14 cellular contexts compared by ENCODE assay signal in the genomic region with DNA sequence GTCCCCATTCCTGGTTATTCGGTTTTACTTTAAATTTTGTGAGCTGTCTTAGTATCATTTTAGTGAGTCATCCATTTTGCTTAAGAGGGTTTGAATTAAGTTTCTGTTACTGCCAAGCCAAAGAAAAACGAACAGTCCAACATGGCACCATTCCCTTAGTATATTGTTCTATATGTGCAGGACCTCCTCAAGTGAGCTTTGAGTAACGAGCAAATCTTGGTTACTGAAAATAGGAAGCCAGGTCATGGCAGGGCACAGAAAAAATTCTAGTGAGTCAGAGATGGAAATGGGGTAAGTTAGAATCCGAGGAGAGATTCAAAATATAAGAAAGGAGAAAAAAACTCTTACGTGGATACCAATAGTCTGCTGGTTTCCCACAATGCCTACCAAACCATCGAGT.
"Had no signal": no experiment of that assay in that cellular context is flagged by ENCODE, and none has a peak within 500 bp of the region (broad histone marks: within the 10 kb centered on the region; RNA-seq: fewer than 3 reads in every experiment).

No MANE protein-coding gene starts in this region.

- H3K27ac Mint-ChIP-seq: activated CD8-positive, alpha-beta T cell treated with anti-CD3 and anti-CD28 coated beads for 36 hours; immature natural killer cell; natural killer cell; T-helper 2 cell treated with Interferon-gamma antibody and Interleukin-4, amounts not matched to agents 5 μg/mL and 100 μg/mL, for 36 hours had no signal

- H3K27ac ChIP-seq: body of pancreas, sigmoid colon had no signal

- H3K36me3 Mint-ChIP-seq: immature natural killer cell, natural killer cell had no signal

- ATAC-seq: activated CD8-positive, alpha-beta T cell treated with anti-CD3 and anti-CD28 coated beads for 36 hours; body of pancreas; left colon; mucosa of descending colon; natural killer cell had no signal

- H3K4me1 Mint-ChIP-seq: immature natural killer cell, natural killer cell had no signal

- H3K27me3 ChIP-seq: body of pancreas, sigmoid colon had no signal

- H3K9me3 Mint-ChIP-seq: activated CD8-positive, alpha-beta T cell treated with anti-CD3 and anti-CD28 coated beads for 36 hours; natural killer cell; T-helper 2 cell treated with Interferon-gamma antibody and Interleukin-4, amounts not matched to agents 5 μg/mL and 100 μg/mL, for 36 hours had no signal

- DNase-seq: activated CD4-positive, alpha-beta T cell treated with anti-CD3 and anti-CD28 coated beads for 1 hour; activated CD8-positive, alpha-beta memory T cell treated with anti-CD3 and anti-CD28 coated beads, Interleukin-2, amount 50 U/mL, for 48 hours; activated CD8-positive, alpha-beta T cell treated with anti-CD3 and anti-CD28 coated beads for 36 hours; body of pancreas; immature natural killer cell; left colon; mucosa of descending colon; natural killer cell; nucleus accumbens; sigmoid colon; stimulated activated CD4-positive, alpha-beta T cell treated with anti-CD3 and anti-CD28 coated beads, Interleukin-2, amount 100 ng/mL, for 48 hours; stimulated activated naive CD4-positive, alpha-beta T cell treated with Interleukin-2 at 50 U/mL for 16 hours; trophoblast cell had no signal

- H3K4me1 ChIP-seq: body of pancreas, sigmoid colon had no signal

- H3K4me3 Mint-ChIP-seq: activated CD8-positive, alpha-beta T cell treated with anti-CD3 and anti-CD28 coated beads for 36 hours; immature natural killer cell; natural killer cell; T-helper 2 cell treated with Interferon-gamma antibody and Interleukin-4, amounts not matched to agents 5 μg/mL and 100 μg/mL, for 36 hours had no signal

- H3K4me3 ChIP-seq: body of pancreas, mucosa of descending colon, sigmoid colon had no signal

- H3K9me3 ChIP-seq: body of pancreas, mucosa of descending colon, sigmoid colon had no signal

- H3K36me3 ChIP-seq: sigmoid colon had no signal
